Comparison of ENCODE assay signal across 10 cellular contexts in genomic region chr12:124684496-124684895, GRCh38.
DNase-seq lines count a peak whose midpoint lies in the region; ATAC-seq, FAIRE-seq and TF ChIP-seq lines count a peak whose summit lies in the region.
"Had no signal": no experiment of that assay in that cellular context is flagged by ENCODE, and none has a peak within 500 bp of the region (broad histone marks: within the 10 kb centered on the region; RNA-seq: fewer than 3 reads in every experiment).

No MANE protein-coding gene starts in this region.

- DNase-seq in HCT116 (ENCODE audit: low read depth, low spot score), result no peak
- peak; percentile 49 for DNase-seq in kidney
- DNase-seq in stimulated activated naive B cell treated with anti-CD40 and anti-IgM and Interleukin-4, amounts not matched to agents 10 μg/mL and 1 μg/mL and 100 μg/mL, for 72 hours, result no peak
- no peak for DNase-seq in activated gamma-delta T cell (lab: John Stamatoyannopoulos, UW)
- no peak for DNase-seq in ecto neural progenitor cell (ENCODE audit: low spot score)
- DNase-seq: activated naive CD4-positive, alpha-beta T cell treated with Interleukin-2 at 50 U/mL for 16 hours had no signal

- H3K4me1 ChIP-seq in HCT116 (ENCODE audit: control insufficient read depth in 1 of 2, insufficient read depth in 2 of 2, low read length in 2 of 2), result peaks cover 43 to 66% of the 10 kb centered on the region in 2 experiments
- peaks cover 10 to 34% of the 10 kb centered on the region in 2 donors for H3K4me1 ChIP-seq in kidney (ENCODE audit: control insufficient read depth in 1 of 2, insufficient read depth in 1 of 2, low read depth in 1 of 2, low read length in 2 of 2)

- no peak for FAIRE-seq in kidney (lab: Jason Lieb, UNC)

- RAD21 ChIA-PET in HCT116 (lab: Charles Lee; ENCODE audit: low non-redundant PET in 1 of 2, low total read pairs in 2 of 2, uncharacterized antibody in 2 of 2, unreplicated experiment in 2 of 2), result no interaction called here

- TF ChIP-seq RAD21 in HCT116 (IDR thresholded peaks at IDR 0.05; ENCODE audit: low read depth), result no peak

- H3K27me3 Mint-ChIP-seq in stimulated activated naive B cell treated with anti-CD40 and anti-IgM and Interleukin-4, amounts not matched to agents 10 μg/mL and 1 μg/mL and 100 μg/mL, for 72 hours, result peaks cover 6 to 13% of the 10 kb centered on the region in 2 donors

- H3K9me2 ChIP-seq in HCT116 (ENCODE audit: insufficient read depth), result no peaks in the 10 kb centered on the region

- peaks cover 0 to 4% of the 10 kb centered on the region in 2 experiments; a peak in 1 of 4 replicates for H3K9me3 ChIP-seq in HCT116 (ENCODE audit: control insufficient read depth in 1 of 2, insufficient read depth in 1 of 2, low read depth in 1 of 2, low read length in 2 of 2)
- H3K9me3 ChIP-seq in kidney (ENCODE audit: control insufficient read depth in 1 of 2, low read length in 2 of 2), result no peaks in the 10 kb centered on the region

- H3K79me2 ChIP-seq in HCT116 (ENCODE audit: insufficient read depth, low read length), result no peaks in the 10 kb centered on the region

- POLR2A ChIA-PET in HCT116 (lab: Charles Lee), result no interaction called here

- no peak overlapping the region for H3K4me3 Mint-ChIP-seq in stimulated activated naive B cell treated with anti-CD40 and anti-IgM and Interleukin-4, amounts not matched to agents 10 μg/mL and 1 μg/mL and 100 μg/mL, for 72 hours

- H3K36me3 ChIP-seq in HCT116 (ENCODE audit: control insufficient read depth in 1 of 2, insufficient read depth in 2 of 2, low read length in 2 of 2) (no peaks in the 10 kb centered on the region), kidney (ENCODE audit: control insufficient read depth in 1 of 2, insufficient read depth in 2 of 2, low read length in 2 of 2) (no peaks in the 10 kb centered on the region)

- H3K36me3 Mint-ChIP-seq in stimulated activated naive B cell treated with anti-CD40 and anti-IgM and Interleukin-4, amounts not matched to agents 10 μg/mL and 1 μg/mL and 100 μg/mL, for 72 hours, result peaks cover 0 to 4% of the 10 kb centered on the region in 2 donors

- peaks cover 0 to 4% of the 10 kb centered on the region in 2 donors for H3K9me3 Mint-ChIP-seq in stimulated activated naive B cell treated with anti-CD40 and anti-IgM and Interleukin-4, amounts not matched to agents 10 μg/mL and 1 μg/mL and 100 μg/mL, for 72 hours

- peak overlapping the region; percentile 17; the same call in 1 of the 2 replicates for H3K9ac ChIP-seq in HCT116 (ENCODE audit: low read length)
- peak overlapping the region in 1 of 2 donors; percentile 5 for H3K9ac ChIP-seq in kidney (ENCODE audit: low read length in 2 of 2)

- peak overlapping the region; percentile 68 for H3K4me2 ChIP-seq in HCT116 (ENCODE audit: low read length)

- H3K27ac Mint-ChIP-seq in stimulated activated naive B cell treated with anti-CD40 and anti-IgM and Interleukin-4, amounts not matched to agents 10 μg/mL and 1 μg/mL and 100 μg/mL, for 72 hours, result peak overlapping the region; percentile 14

- no peaks in the 10 kb centered on the region for H3K27me3 ChIP-seq in HCT116 (ENCODE audit: insufficient read depth, low read length)

- CTCF ChIA-PET in HCT116 (lab: Charles Lee), result no interaction called here

- no peak for TF ChIP-seq POLR2A in HCT116 (IDR thresholded peaks at IDR 0.05; ENCODE audit: borderline replicate concordance, extremely low read depth, insufficient read depth, insufficient read length)

- H3K4me1 Mint-ChIP-seq in stimulated activated naive B cell treated with anti-CD40 and anti-IgM and Interleukin-4, amounts not matched to agents 10 μg/mL and 1 μg/mL and 100 μg/mL, for 72 hours, result peaks cover 54 to 61% of the 10 kb centered on the region in 2 donors

- no peak overlapping the region for H3K27ac ChIP-seq in HCT116 (ENCODE audit: low read depth, low read length)
- peak overlapping the region; percentile 42 for H3K27ac ChIP-seq in angular gyrus (ENCODE audit: low read depth, low read length)
- H3K27ac ChIP-seq in kidney (ENCODE audit: low read depth in 2 of 2, low read length in 2 of 2), result peak overlapping the region in 1 of 2 donors; percentile 18
- H3K27ac ChIP-seq: SK-N-MC had no signal

- H4K20me1 ChIP-seq in HCT116 (ENCODE audit: insufficient read depth), result no peaks in the 10 kb centered on the region

- intact Hi-C loops in HCT116 (cut with micrococcal nuclease) (loop anchor here (5.0 kb wide), 1 partner anchor 117 kb away; the partner anchor contains the start of gene NCOR2), kidney (cut with DNase I) (no loop called here)

- no peak for TF ChIP-seq CTCF in HCT116 (IDR thresholded peaks at IDR 0.05 in 2 of 3, conservative IDR thresholded peaks at IDR 0.05 in 1 of 3; ENCODE audit: borderline replicate concordance in 1 of 3, insufficient read depth in 1 of 3, low read depth in 2 of 3, low read length in 2 of 3)
- no peak for TF ChIP-seq CTCF in kidney (IDR thresholded peaks at IDR 0.05; ENCODE audit: borderline replicate concordance, extremely low read depth, insufficient read depth)

- ATAC-seq in HCT116 (no peak), HG03469 (IDR thresholded peaks at IDR 0.05; ENCODE audit: unreplicated experiment) (no peak), HG03139 (IDR thresholded peaks at IDR 0.05; ENCODE audit: unreplicated experiment) (no peak)
- no peak for ATAC-seq in stimulated activated naive B cell treated with anti-CD40 and anti-IgM and Interleukin-4, amounts not matched to agents 10 μg/mL and 1 μg/mL and 100 μg/mL, for 72 hours (replicated peaks)

- H3K4me3 ChIP-seq in HCT116 (replicated peaks in 1 of 2; ENCODE audit: low read depth in 1 of 2, low read length in 2 of 2) (no peak overlapping the region), kidney (ENCODE audit: low read length in 2 of 2) (no peak overlapping the region)

- no TSS peak for BruUV-seq in HCT116 (replicated peaks; lab: Mats Ljungman, UMichigan)

- peak overlapping the region; percentile 50 for H2AFZ ChIP-seq in HCT116 (ENCODE audit: low read depth, low read length, poor library complexity, severe bottlenecking)

TF ChIP-seq in HCT116, 20 proteins besides CTCF, POLR2A, EP300 and RAD21:
- TF ChIP-seq ZNF274 (IDR thresholded peaks at IDR 0.05; ENCODE audit: low read depth, low read length) (no peak), SRF (IDR thresholded peaks at IDR 0.05; ENCODE audit: low read depth) (no peak), ZFX (IDR thresholded peaks at IDR 0.05) (no peak), EZH2phosphoT487 (IDR thresholded peaks at IDR 0.05; ENCODE audit: borderline replicate concordance) (no peak), ELF1 (IDR thresholded peaks at IDR 0.05; ENCODE audit: borderline replicate concordance, low read depth) (no peak), CBX3 (IDR thresholded peaks at IDR 0.05; ENCODE audit: low read depth) (no peak), SIN3A (IDR thresholded peaks at IDR 0.05; ENCODE audit: low read depth) (no peak)
